8 cellular contexts compared by ENCODE assay signal in the genomic region with DNA sequence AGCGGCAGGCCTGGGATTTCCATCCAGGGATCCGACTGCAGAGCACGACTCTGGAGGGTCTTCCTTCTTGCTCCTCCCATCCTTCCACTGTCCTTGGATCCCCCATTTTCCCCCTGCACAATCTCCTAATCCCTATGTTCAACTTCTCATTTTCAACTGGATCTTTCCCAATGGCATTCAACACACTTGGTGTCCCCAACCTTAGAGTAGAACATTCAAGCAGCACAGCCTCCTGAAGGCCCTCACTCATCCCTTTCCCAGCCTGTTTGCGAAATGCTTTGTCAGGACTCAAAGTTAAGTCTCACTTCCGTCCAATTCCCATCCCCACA. TPM values are rescaled to one million over a fixed set of nuclear protein-coding genes. Genes with fewer than 3 reads are reported as not detected.
DNase-seq lines count a peak whose midpoint lies in the region; ATAC-seq and TF ChIP-seq lines count a peak whose summit lies in the region.

No MANE protein-coding gene starts in this region.

- peak overlapping the region; percentile 96 for H3K4me3 ChIP-seq in BLaER1

- peaks cover 33% of the 10 kb centered on the region; the same call in 1 of the 2 replicates for H4K20me1 ChIP-seq in BLaER1

- peaks cover 24% of the 10 kb centered on the region for H3K4me1 ChIP-seq in BLaER1

- H3K9ac ChIP-seq in BLaER1: peak overlapping the region; percentile 96

- H3K27ac Mint-ChIP-seq in natural killer cell: peak overlapping the region; percentile 91 to 97

- no peaks in the 10 kb centered on the region for H3K9me3 Mint-ChIP-seq in natural killer cell

- H3K9me3 ChIP-seq in BLaER1: no peaks in the 10 kb centered on the region
- no peaks in the 10 kb centered on the region for H3K9me3 ChIP-seq in KOPT-K1 (ENCODE audit: insufficient read depth, low read length, poor library complexity, severe bottlenecking)

- H3K4me1 Mint-ChIP-seq in natural killer cell: peaks cover 25 to 49% of the 10 kb centered on the region in 2 donors

- H3K27me3 Mint-ChIP-seq in natural killer cell (ENCODE audit: low read depth in 2 of 2): no peaks in the 10 kb centered on the region

- H3K4me2 ChIP-seq in BLaER1: peak overlapping the region; percentile 97

- peak overlapping the region; percentile 91 for H3K27ac ChIP-seq in BLaER1
- H3K27ac ChIP-seq in KOPT-K1 (ENCODE audit: low read depth, low read length, poor library complexity, severe bottlenecking): peak overlapping the region; percentile 75
- peak overlapping the region; percentile 93 for H3K27ac ChIP-seq in cingulate gyrus (ENCODE audit: low read depth, low read length)

- no peak for ATAC-seq in natural killer cell
- ATAC-seq in GM19324 (IDR thresholded peaks at IDR 0.05; ENCODE audit: low FRiP score, unreplicated experiment): no peak

- DNase-seq in natural killer cell: no peak
- no peak for DNase-seq in NCI-H1092 treated with DMSO at 0.1 percent for 48 hours (lab: John Stamatoyannopoulos, UW)
- no peak for DNase-seq in middle frontal gyrus (ENCODE audit: extremely low spot score, low spot score)
- no peak for DNase-seq in AG08396 (ENCODE audit: low spot score)

- peak overlapping the region; percentile 98 for H3K4me3 Mint-ChIP-seq in natural killer cell

- no peak for TF ChIP-seq CTCF in natural killer cell (IDR thresholded peaks at IDR 0.05)

- H3K36me3 ChIP-seq in BLaER1 (peaks cover 46% of the 10 kb centered on the region), KOPT-K1 (ENCODE audit: insufficient read depth, low read length) (peaks cover 52% of the 10 kb centered on the region)

- intact Hi-C loops in natural killer cell (cut with micrococcal nuclease): loop anchor here (10.0 kb wide), 1 partner anchor 626 kb away; a partner anchor contains a TSS

- H3K27me3 ChIP-seq in BLaER1: no peaks in the 10 kb centered on the region

- H3K36me3 Mint-ChIP-seq in natural killer cell: no peaks in the 10 kb centered on the region

RNA-seq across cellular contexts. Expression of a gene that starts 32.3 kb away (rescaled TPM):
- 100 to 1,000 TPM in 1 of 3 donors, 10 to 100 TPM in 2; 90.5 to 130 (median 92.1) TPM for total RNA-seq in natural killer cell
